Comparison of ENCODE assay signal across 1 cellular context in the genomic region with DNA sequence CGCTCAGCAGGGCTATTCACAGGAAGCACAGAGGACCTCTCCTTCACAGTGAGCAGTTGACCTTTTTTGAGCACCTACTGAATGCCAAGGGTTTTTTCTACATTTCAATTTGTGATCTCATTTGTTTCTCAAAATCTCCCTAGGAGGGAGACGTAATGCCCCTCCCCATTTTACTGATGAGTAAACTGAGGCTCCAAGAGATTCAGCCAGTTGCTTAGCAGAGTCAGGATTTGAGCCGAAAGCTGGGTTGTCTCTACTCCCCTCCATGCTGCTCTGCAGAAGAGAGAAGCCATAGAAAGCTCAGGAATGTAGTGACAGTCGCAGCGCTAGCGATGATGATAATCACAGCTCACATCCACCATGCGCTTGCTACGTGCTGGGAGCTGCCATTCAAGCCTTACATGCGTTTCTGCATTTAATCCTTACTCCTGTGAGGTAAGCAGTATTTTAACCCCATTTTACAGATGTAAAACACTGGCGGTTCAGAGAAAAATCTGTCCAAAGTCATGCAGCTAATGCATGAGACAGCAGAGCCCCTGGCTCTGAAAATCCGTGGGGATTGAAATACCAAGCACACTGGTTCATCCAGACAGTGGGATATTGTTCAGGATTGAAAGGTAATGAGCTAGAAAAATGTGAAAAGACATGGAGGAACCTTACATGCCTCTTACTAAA.
TF ChIP-seq lines count a peak whose summit lies in the region.

No MANE protein-coding gene starts in this region.

TF ChIP-seq in HepG2, 621 proteins besides CTCF, POLR2A, EP300 and RAD21 (continued from another document):
- TF ChIP-seq, protein P1, sequence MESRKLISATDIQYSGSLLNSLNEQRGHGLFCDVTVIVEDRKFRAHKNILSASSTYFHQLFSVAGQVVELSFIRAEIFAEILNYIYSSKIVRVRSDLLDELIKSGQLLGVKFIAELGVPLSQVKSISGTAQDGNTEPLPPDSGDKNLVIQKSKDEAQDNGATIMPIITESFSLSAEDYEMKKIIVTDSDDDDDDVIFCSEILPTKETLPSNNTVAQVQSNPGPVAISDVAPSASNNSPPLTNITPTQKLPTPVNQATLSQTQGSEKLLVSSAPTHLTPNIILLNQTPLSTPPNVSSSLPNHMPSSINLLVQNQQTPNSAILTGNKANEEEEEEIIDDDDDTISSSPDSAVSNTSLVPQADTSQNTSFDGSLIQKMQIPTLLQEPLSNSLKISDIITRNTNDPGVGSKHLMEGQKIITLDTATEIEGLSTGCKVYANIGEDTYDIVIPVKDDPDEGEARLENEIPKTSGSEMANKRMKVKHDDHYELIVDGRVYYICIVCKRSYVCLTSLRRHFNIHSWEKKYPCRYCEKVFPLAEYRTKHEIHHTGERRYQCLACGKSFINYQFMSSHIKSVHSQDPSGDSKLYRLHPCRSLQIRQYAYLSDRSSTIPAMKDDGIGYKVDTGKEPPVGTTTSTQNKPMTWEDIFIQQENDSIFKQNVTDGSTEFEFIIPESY (CRISPR knock-in tag; IDR thresholded peaks at IDR 0.05) = 0 out of 2 replicates have a peak, but pooled peaks have one; percentile 3
- TF ChIP-seq, protein P2, sequence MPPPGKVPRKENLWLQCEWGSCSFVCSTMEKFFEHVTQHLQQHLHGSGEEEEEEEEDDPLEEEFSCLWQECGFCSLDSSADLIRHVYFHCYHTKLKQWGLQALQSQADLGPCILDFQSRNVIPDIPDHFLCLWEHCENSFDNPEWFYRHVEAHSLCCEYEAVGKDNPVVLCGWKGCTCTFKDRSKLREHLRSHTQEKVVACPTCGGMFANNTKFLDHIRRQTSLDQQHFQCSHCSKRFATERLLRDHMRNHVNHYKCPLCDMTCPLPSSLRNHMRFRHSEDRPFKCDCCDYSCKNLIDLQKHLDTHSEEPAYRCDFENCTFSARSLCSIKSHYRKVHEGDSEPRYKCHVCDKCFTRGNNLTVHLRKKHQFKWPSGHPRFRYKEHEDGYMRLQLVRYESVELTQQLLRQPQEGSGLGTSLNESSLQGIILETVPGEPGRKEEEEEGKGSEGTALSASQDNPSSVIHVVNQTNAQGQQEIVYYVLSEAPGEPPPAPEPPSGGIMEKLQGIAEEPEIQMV (CRISPR knock-in tag; IDR thresholded peaks at IDR 0.05; ENCODE audit: low read depth) = 0 out of 2 replicates have a peak, but pooled peaks have one; percentile 13
- TF ChIP-seq SCMH1 (CRISPR knock-in tag; IDR thresholded peaks at IDR 0.05; ENCODE audit: borderline replicate concordance) (no peak), PITX1 (CRISPR knock-in tag; IDR thresholded peaks at IDR 0.05) (no peak), ZNF629 (CRISPR knock-in tag; conservative IDR thresholded peaks at IDR 0.05) (peak; percentile 83), ZNF557 (CRISPR knock-in tag; IDR thresholded peaks at IDR 0.05) (no peak), ZNF546 (CRISPR knock-in tag; conservative IDR thresholded peaks at IDR 0.05) (no peak), ZNF30 (CRISPR knock-in tag; IDR thresholded peaks at IDR 0.05) (no peak), ZKSCAN8 (CRISPR knock-in tag; IDR thresholded peaks at IDR 0.05; ENCODE audit: borderline replicate concordance) (no peak)
